35 cellular contexts compared by ENCODE assay signal in the genomic region with DNA sequence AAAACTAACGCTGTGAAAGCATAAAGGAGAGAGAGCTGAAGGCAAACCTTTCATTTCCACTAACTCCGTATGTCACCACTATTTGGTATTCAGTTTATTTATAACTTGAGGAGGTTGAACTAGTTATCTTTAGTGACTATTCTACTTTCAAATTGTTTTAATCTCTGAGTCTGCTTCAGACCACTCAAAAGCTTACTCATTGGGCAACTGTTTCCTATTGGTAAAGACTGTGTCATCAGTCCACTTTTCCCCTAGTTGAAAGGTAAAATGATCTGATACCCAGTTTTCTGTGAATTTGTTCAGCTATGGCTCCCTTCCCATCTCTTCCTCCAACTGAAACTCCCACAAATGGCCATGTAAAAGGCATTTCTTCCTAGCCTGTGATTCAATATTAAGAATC. TPM values are rescaled to one million over a fixed set of nuclear protein-coding genes. Genes with fewer than 3 reads are reported as not detected.
DNase-seq lines count a peak whose midpoint lies in the region; ATAC-seq and TF ChIP-seq lines count a peak whose summit lies in the region.
"Had no signal": no experiment of that assay in that cellular context is flagged by ENCODE, and none has a peak within 500 bp of the region (broad histone marks: within the 10 kb centered on the region; RNA-seq: fewer than 3 reads in every experiment).

No MANE protein-coding gene starts in this region.

- H4K20me1 ChIP-seq in mammary epithelial cell (ENCODE audit: insufficient read depth, low read length), result no peaks in the 10 kb centered on the region

- peak; percentile 26 for DNase-seq in LHCN-M2 (ENCODE audit: low read depth)
- peak; percentile 16 for DNase-seq in epithelial cell of esophagus (ENCODE audit: low read depth)
- DNase-seq in inferior parietal cortex (ENCODE audit: extremely low spot score), result peak; percentile 2
- DNase-seq in SKM-1 treated with dmso at 0.1 percent for 144 hours (lab: John Stamatoyannopoulos, UW; ENCODE audit: unreplicated experiment), result no peak
- DNase-seq in mammary epithelial cell, result no peak
- DNase-seq: 8988T; activated CD4-positive, alpha-beta T cell treated with anti-CD3 and anti-CD28 coated beads for 48 hours; activated effector memory CD4-positive, alpha-beta T cell treated with Interleukin-2 at 50 U/mL for 16 hours; anterior cingulate cortex; DMS79; effector memory CD8-positive, alpha-beta T cell; erythroblast; H9; hypothalamus; Kasumi-1; left colon; NCI-H1436 treated with DMSO at 0.1 percent for 48 hours; NCI-H345; NCI-H69; right cardiac atrium; Right ventricle myocardium superior; stimulated activated CD4-positive, alpha-beta T cell treated with anti-CD3 and anti-CD28 coated beads, Interleukin-1b, Interleukin-23, amount 100 ng/mL, for 48 hours; stimulated activated naive CD4-positive, alpha-beta T cell treated with Interleukin-2 at 50 U/mL for 16 hours; SW 1271; upper lobe of left lung had no signal

- 81% methylated on average over 2 of the region's 2 CpGs for WGBS in mammary epithelial cell (ENCODE audit: low coverage, missing lambda C conversion rate)

- H3K9ac ChIP-seq in mammary epithelial cell (ENCODE audit: insufficient read depth, low read length), result no peak overlapping the region

- H3K9me3 ChIP-seq in mammary epithelial cell (replicated peaks; ENCODE audit: insufficient read depth, low read length), result no peaks in the 10 kb centered on the region
- H3K9me3 ChIP-seq: suprapubic skin, upper lobe of left lung had no signal

- H3K36me3 ChIP-seq in ACC112 (ENCODE audit: insufficient read depth, low read length) (no peaks in the 10 kb centered on the region), mammary epithelial cell (ENCODE audit: insufficient read depth, low read length) (no peaks in the 10 kb centered on the region)
- H3K36me3 ChIP-seq: cardiac muscle cell, suprapubic skin, upper lobe of left lung had no signal

- H3K4me2 ChIP-seq in mammary epithelial cell (ENCODE audit: insufficient read depth, low read depth, low read length), result no peak overlapping the region

- H3K79me2 ChIP-seq in ACC112 (ENCODE audit: control insufficient read depth, insufficient read depth, low read length, unreplicated experiment), result no peaks in the 10 kb centered on the region
- H3K79me2 ChIP-seq in mammary epithelial cell (ENCODE audit: insufficient read depth, low read length), result no peaks in the 10 kb centered on the region

- H2AFZ ChIP-seq in ACC112 (ENCODE audit: low read length, unreplicated experiment) (peak overlapping the region; percentile 8), mammary epithelial cell (ENCODE audit: low read depth, low read length) (no peak overlapping the region)

- intact Hi-C loops in mammary epithelial cell (cut with micrococcal nuclease), result no loop called here

- H3K27ac ChIP-seq in ACC112 (ENCODE audit: low read depth, low read length) (no peak overlapping the region), mammary epithelial cell (ENCODE audit: insufficient read depth, low read depth, low read length) (no peak overlapping the region)
- H3K27ac ChIP-seq: cardiac muscle cell, coronary artery, suprapubic skin, upper lobe of left lung had no signal

- no peak overlapping the region for H3K4me3 ChIP-seq in ACC112 (ENCODE audit: low read depth, low read length)
- no peak overlapping the region for H3K4me3 ChIP-seq in epithelial cell of esophagus (ENCODE audit: low read length)
- no peak overlapping the region for H3K4me3 ChIP-seq in mammary epithelial cell (replicated peaks in 1 of 3; ENCODE audit: insufficient read depth in 1 of 3, low read depth in 2 of 3, low read length in 3 of 3)
- H3K4me3 ChIP-seq: cardiac muscle cell, coronary artery, suprapubic skin, upper lobe of left lung had no signal

- TF ChIP-seq CTCF in epithelial cell of esophagus (IDR thresholded peaks at IDR 0.05; ENCODE audit: insufficient read depth, low read depth, low read length, missing control alignments) (no peak), mammary epithelial cell (conservative IDR thresholded peaks at IDR 0.05 in 1 of 2, IDR thresholded peaks at IDR 0.05 in 1 of 2; ENCODE audit: extremely low read depth in 1 of 2, insufficient read depth in 1 of 2, low read depth in 1 of 2, low read length in 2 of 2) (no peak)

- in situ Hi-C loops in mammary epithelial cell (cut with MboI; ENCODE audit: low sequenced_read_pairs in 2 of 2), result no loop called here

- H3K4me1 ChIP-seq in ACC112 (ENCODE audit: control insufficient read depth, insufficient read depth, low read length, unreplicated experiment), result peaks cover 14% of the 10 kb centered on the region
- no peaks in the 10 kb centered on the region for H3K4me1 ChIP-seq in mammary epithelial cell (ENCODE audit: insufficient read depth, low read length)
- H3K4me1 ChIP-seq: suprapubic skin had no signal

- H3K27me3 ChIP-seq in ACC112 (ENCODE audit: insufficient read depth, low read length) (no peaks in the 10 kb centered on the region), mammary epithelial cell (ENCODE audit: insufficient read depth, low read length) (no peaks in the 10 kb centered on the region)
- H3K27me3 ChIP-seq: cardiac muscle cell, upper lobe of left lung had no signal

- no TSS peak for BruUV-seq in mammary epithelial cell (replicated peaks; lab: Mats Ljungman, UMichigan)

- no peak for ATAC-seq in GM19395 (IDR thresholded peaks at IDR 0.05; ENCODE audit: unreplicated experiment)
- ATAC-seq in GM21825 (IDR thresholded peaks at IDR 0.05; ENCODE audit: unreplicated experiment), result no peak
- ATAC-seq: activated naive CD4-positive, alpha-beta T cell treated with anti-CD3 and anti-CD28 coated beads, Interleukin-2, amount 50 U/mL, for 72 hours; effector memory CD8-positive, alpha-beta T cell; HepG2; left colon; right cardiac atrium had no signal

- CTCF ChIA-PET in mammary epithelial cell (lab: Charles Lee; ENCODE audit: low non-redundant PET), result no interaction called here

- dilution Hi-C loops in mammary epithelial cell (cut with HindIII; ENCODE audit: low sequenced_read_pairs), result no loop called here

RNA-seq across cellular contexts. Expression of a gene that starts 39.1 kb away (rescaled TPM):
- total RNA-seq in LHCN-M2 (2014; rRNA removed) (not detected in 2 replicates), mammary epithelial cell (not detected)
- not detected for polyA plus RNA-seq in LHCN-M2 (2012)
- not detected for polyA plus RNA-seq in mammary epithelial cell
- polyA minus RNA-seq in mammary epithelial cell, result not detected
- total RNA-seq: activated CD8-positive, alpha-beta memory T cell treated with anti-CD3 and anti-CD28 coated beads for 36 hours; activated naive CD4-positive, alpha-beta T cell treated with anti-CD3 and anti-CD28 coated beads, Interleukin-2, amount 50 U/mL, for 72 hours; cardiac muscle cell; H9; HepG2; left colon; neural crest cell; right cardiac atrium; Right ventricle myocardium superior; suprapubic skin had no signal
- polyA plus RNA-seq: cardiac muscle cell, HepG2 had no signal

Comparison
In these comparisons a context has a peak if more than half of its experiments do, and no peak if none do; other contexts are left out.
1. DNase-seq: peak in LHCN-M2 (single experiment), epithelial cell of esophagus (single experiment) and inferior parietal cortex (single experiment); none in SKM-1 treated with dmso at 0.1 percent for 144 hours (single experiment) and mammary epithelial cell (single experiment).